ENCODE assay signal across 18 cellular contexts in the genomic region with DNA sequence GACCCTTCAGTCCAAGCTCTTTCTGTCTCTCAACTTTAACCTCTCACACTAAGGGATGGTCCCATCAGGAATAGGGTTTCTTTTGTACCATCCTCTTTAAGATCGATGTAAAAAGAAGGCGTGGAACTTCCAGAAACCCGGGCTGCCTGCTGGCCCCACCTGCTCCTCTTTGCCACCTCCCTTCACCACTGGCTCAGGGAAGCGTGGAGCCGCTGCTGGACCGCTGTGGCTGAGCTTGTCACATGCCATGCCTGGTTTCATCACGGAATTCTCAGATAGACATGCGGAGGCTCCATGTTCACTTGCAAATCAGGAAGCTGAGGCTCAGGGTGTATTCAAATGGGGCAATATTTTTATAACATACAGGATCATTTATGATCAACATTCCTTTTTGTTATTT.
DNase-seq lines count a peak whose midpoint lies in the region; ATAC-seq, FAIRE-seq and TF ChIP-seq lines count a peak whose summit lies in the region.
"Had no signal": no experiment of that assay in that cellular context is flagged by ENCODE, and none has a peak within 500 bp of the region (broad histone marks: within the 10 kb centered on the region; RNA-seq: fewer than 3 reads in every experiment).

No MANE protein-coding gene starts in this region.

- DNase-seq in natural killer cell treated with Interleukin-12 subunit alpha and Interleukin-12 subunit beta and Interleukin-15 and Interleukin-18, amount 100 ng/mL, for 72 hours (ENCODE audit: low spot score): peak; percentile 45
- DNase-seq in natural killer cell (no peak), kidney (peak; percentile 55), neural progenitor cell (ENCODE audit: low spot score) (no peak), type B pancreatic cell (ENCODE audit: extremely low spot score, unreplicated experiment) (peak; percentile 18)
- DNase-seq in stimulated activated CD4-positive, alpha-beta T cell treated with anti-CD3 and anti-CD28 coated beads, Interleukin-2, amount 100 ng/mL, for 48 hours: no peak
- DNase-seq: C1 segment of cervical spinal cord; Caco-2; CD4-positive, alpha-beta memory T cell; DMS153; DND-41; H9 had no signal

- ATAC-seq in natural killer cell treated with Interleukin-12 subunit alpha and Interleukin-12 subunit beta and Interleukin-15 and Interleukin-18, amount 100 ng/mL, for 72 hours: peak in 1 of 2 donors; percentile 35
- no peak for ATAC-seq in natural killer cell
- ATAC-seq in GM18858 (IDR thresholded peaks at IDR 0.05; ENCODE audit: unreplicated experiment): no peak
- no peak for ATAC-seq in HG03175 (IDR thresholded peaks at IDR 0.05; ENCODE audit: unreplicated experiment)
- ATAC-seq: GM23338 had no signal

- H3K4me1 ChIP-seq in kidney (ENCODE audit: control insufficient read depth in 1 of 2, insufficient read depth in 1 of 2, low read depth in 1 of 2, low read length in 2 of 2) (no peaks in the 10 kb centered on the region), neural progenitor cell (peaks cover 10% of the 10 kb centered on the region)
- H3K4me1 ChIP-seq: Caco-2 had no signal

- H4K20me1 ChIP-seq in neural progenitor cell (ENCODE audit: low read depth): no peaks in the 10 kb centered on the region

- H3K36me3 ChIP-seq in kidney (ENCODE audit: control insufficient read depth in 1 of 2, insufficient read depth in 2 of 2, low read length in 2 of 2) (no peaks in the 10 kb centered on the region), neural progenitor cell (no peaks in the 10 kb centered on the region)

- no peaks in the 10 kb centered on the region for H3K79me2 ChIP-seq in neural progenitor cell (ENCODE audit: low read depth)

- H3K27me3 Mint-ChIP-seq in natural killer cell treated with Interleukin-12 subunit alpha and Interleukin-12 subunit beta and Interleukin-15 and Interleukin-18, amount 100 ng/mL, for 72 hours: no peaks in the 10 kb centered on the region
- H3K27me3 Mint-ChIP-seq in natural killer cell (ENCODE audit: low read depth in 2 of 2) (no peaks in the 10 kb centered on the region), neural progenitor cell (ENCODE audit: insufficient read depth, low read depth) (peaks cover 21% of the 10 kb centered on the region), type B pancreatic cell (peaks cover 76% of the 10 kb centered on the region)

- no peak overlapping the region for H2AFZ ChIP-seq in neural progenitor cell (replicated peaks)
- H2AFZ ChIP-seq: GM23338 had no signal

- no peak for FAIRE-seq in kidney (lab: Jason Lieb, UNC)
- FAIRE-seq: G401.6, GM12892, GM19239 had no signal

- no peak overlapping the region for H3K27ac ChIP-seq in kidney (ENCODE audit: low read depth in 2 of 2, low read length in 2 of 2)
- H3K27ac ChIP-seq in neural progenitor cell: no peak overlapping the region

- no peaks in the 10 kb centered on the region for H3K9me3 Mint-ChIP-seq in natural killer cell treated with Interleukin-12 subunit alpha and Interleukin-12 subunit beta and Interleukin-15 and Interleukin-18, amount 100 ng/mL, for 72 hours
- no peaks in the 10 kb centered on the region for H3K9me3 Mint-ChIP-seq in natural killer cell
- no peaks in the 10 kb centered on the region for H3K9me3 Mint-ChIP-seq in neural progenitor cell
- H3K9me3 Mint-ChIP-seq in type B pancreatic cell: no peaks in the 10 kb centered on the region
- H3K9me3 Mint-ChIP-seq: GM23338, H9 had no signal

- H3K4me3 ChIP-seq in kidney (ENCODE audit: low read length in 2 of 2) (no peak overlapping the region), neural progenitor cell (no peak overlapping the region)
- H3K4me3 ChIP-seq: GM23338 had no signal

- intact Hi-C loops in natural killer cell (cut with micrococcal nuclease): no loop called here
- intact Hi-C loops in kidney (cut with DNase I): no loop called here

- no peak overlapping the region for H3K27ac Mint-ChIP-seq in natural killer cell treated with Interleukin-12 subunit alpha and Interleukin-12 subunit beta and Interleukin-15 and Interleukin-18, amount 100 ng/mL, for 72 hours
- H3K27ac Mint-ChIP-seq in natural killer cell: no peak overlapping the region
- peak overlapping the region; percentile 29 for H3K27ac Mint-ChIP-seq in neural progenitor cell
- H3K27ac Mint-ChIP-seq in type B pancreatic cell: no peak overlapping the region
- H3K27ac Mint-ChIP-seq: CD4-positive, alpha-beta memory T cell; GM23338; H9 had no signal

- TF ChIP-seq CTCF in natural killer cell (IDR thresholded peaks at IDR 0.05) (no peak), kidney (IDR thresholded peaks at IDR 0.05; ENCODE audit: borderline replicate concordance, extremely low read depth, insufficient read depth) (no peak), neural progenitor cell (IDR thresholded peaks at IDR 0.05) (no peak), type B pancreatic cell (conservative IDR thresholded peaks at IDR 0.05) (no peak)

- H3K4me1 Mint-ChIP-seq in natural killer cell treated with Interleukin-12 subunit alpha and Interleukin-12 subunit beta and Interleukin-15 and Interleukin-18, amount 100 ng/mL, for 72 hours (ENCODE audit: low read depth in 2 of 2): no peaks in the 10 kb centered on the region
- H3K4me1 Mint-ChIP-seq in natural killer cell: no peaks in the 10 kb centered on the region
- H3K4me1 Mint-ChIP-seq in neural progenitor cell: peaks cover 14% of the 10 kb centered on the region
- no peaks in the 10 kb centered on the region for H3K4me1 Mint-ChIP-seq in type B pancreatic cell (ENCODE audit: unreplicated experiment)
- H3K4me1 Mint-ChIP-seq: CD4-positive, alpha-beta memory T cell; GM23338 had no signal

- H3K36me3 Mint-ChIP-seq in natural killer cell treated with Interleukin-12 subunit alpha and Interleukin-12 subunit beta and Interleukin-15 and Interleukin-18, amount 100 ng/mL, for 72 hours: no peaks in the 10 kb centered on the region
- H3K36me3 Mint-ChIP-seq in natural killer cell (no peaks in the 10 kb centered on the region), neural progenitor cell (no peaks in the 10 kb centered on the region), type B pancreatic cell (no peaks in the 10 kb centered on the region)
- H3K36me3 Mint-ChIP-seq: CD4-positive, alpha-beta memory T cell had no signal

- H3K4me3 Mint-ChIP-seq in natural killer cell treated with Interleukin-12 subunit alpha and Interleukin-12 subunit beta and Interleukin-15 and Interleukin-18, amount 100 ng/mL, for 72 hours: no peak overlapping the region
- no peak overlapping the region for H3K4me3 Mint-ChIP-seq in natural killer cell
- H3K4me3 Mint-ChIP-seq in neural progenitor cell: no peak overlapping the region
- no peak overlapping the region for H3K4me3 Mint-ChIP-seq in type B pancreatic cell
- H3K4me3 Mint-ChIP-seq: CD4-positive, alpha-beta memory T cell; GM23338; H9 had no signal

- H3K4me2 ChIP-seq in neural progenitor cell: no peak overlapping the region
- H3K4me2 ChIP-seq: GM23338 had no signal

- H3F3A ChIP-seq in neural progenitor cell (ENCODE audit: low read depth): no peaks in the 10 kb centered on the region

- H3K9me3 ChIP-seq in kidney (ENCODE audit: control insufficient read depth in 1 of 2, low read length in 2 of 2) (no peaks in the 10 kb centered on the region), neural progenitor cell (ENCODE audit: low read depth) (no peaks in the 10 kb centered on the region)
- H3K9me3 ChIP-seq: Caco-2 had no signal

- H3K27me3 ChIP-seq in neural progenitor cell: no peaks in the 10 kb centered on the region

- H3K9ac ChIP-seq in kidney (ENCODE audit: low read length in 2 of 2) (no peak overlapping the region), neural progenitor cell (no peak overlapping the region)

Comparison
In these comparisons a context has a peak if more than half of its experiments do, and no peak if none do; other contexts are left out.
1. DNase-seq: peak in natural killer cell treated with Interleukin-12 subunit alpha and Interleukin-12 subunit beta and Interleukin-15 and Interleukin-18, amount 100 ng/mL, for 72 hours (single experiment), kidney (single experiment) and type B pancreatic cell (single experiment); none in natural killer cell (single experiment), neural progenitor cell (single experiment) and stimulated activated CD4-positive, alpha-beta T cell treated with anti-CD3 and anti-CD28 coated beads, Interleukin-2, amount 100 ng/mL, for 48 hours (0 of 2).